Comparison of ENCODE assay signal across 29 cellular contexts in the genomic region with DNA sequence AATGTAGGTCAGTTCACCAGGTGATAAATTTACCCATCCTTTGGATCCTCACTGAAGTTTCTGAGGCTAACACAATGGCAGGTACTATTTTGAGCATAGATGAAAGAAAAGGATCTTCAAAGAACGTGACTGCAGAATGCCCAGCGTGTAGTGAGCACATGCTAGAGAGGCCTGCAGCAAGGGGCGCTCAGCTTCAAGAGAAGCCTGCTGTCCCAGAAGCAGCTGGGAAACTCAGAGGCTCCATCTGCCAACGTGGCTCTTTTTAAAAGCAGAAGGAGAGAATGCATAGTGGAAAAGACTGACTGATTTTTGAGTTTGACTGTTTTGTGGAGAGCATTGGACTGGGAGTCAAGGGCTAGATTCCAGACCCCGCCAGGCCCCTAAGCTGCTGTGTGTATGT.
"Had no signal": no experiment of that assay in that cellular context is flagged by ENCODE, and none has a peak within 500 bp of the region (broad histone marks: within the 10 kb centered on the region; RNA-seq: fewer than 3 reads in every experiment).

No MANE protein-coding gene starts in this region.

- H3K9me3 Mint-ChIP-seq: stimulated activated naive B cell treated with anti-CD40 and anti-IgM and Interleukin-4, amounts not matched to agents 10 μg/mL and 1 μg/mL and 100 μg/mL, for 72 hours had no signal

- H3K27me3 Mint-ChIP-seq: naive thymus-derived CD8-positive, alpha-beta T cell; stimulated activated naive B cell treated with anti-CD40 and anti-IgM and Interleukin-4, amounts not matched to agents 10 μg/mL and 1 μg/mL and 100 μg/mL, for 72 hours had no signal

- FAIRE-seq: kidney, pancreas, urothelium cell line had no signal

- H3K4me3 Mint-ChIP-seq: naive thymus-derived CD8-positive, alpha-beta T cell; nephron; neural crest cell; stimulated activated naive B cell treated with anti-CD40 and anti-IgM and Interleukin-4, amounts not matched to agents 10 μg/mL and 1 μg/mL and 100 μg/mL, for 72 hours had no signal

- H3K27ac Mint-ChIP-seq: naive thymus-derived CD8-positive, alpha-beta T cell; nephron; stimulated activated naive B cell treated with anti-CD40 and anti-IgM and Interleukin-4, amounts not matched to agents 10 μg/mL and 1 μg/mL and 100 μg/mL, for 72 hours had no signal

- H3K9me3 ChIP-seq: pancreas, prostate gland, testis, thyroid gland had no signal

- H3K4me3 ChIP-seq: left lung, lower lobe of right lung, pancreas, prostate gland, skin epidermis, stomach, testis, thyroid gland, upper lobe of right lung had no signal

- DNase-seq: hippocampal formation; kidney; left colon; left lung; lower lobe of right lung; mammary epithelial cell; mesenchymal stem cell; naive thymus-derived CD8-positive, alpha-beta T cell; nucleus accumbens; pancreas; posterior cingulate gyrus; retina; right cardiac atrium; stimulated activated CD4-positive, alpha-beta T cell treated with anti-CD3 and anti-CD28 coated beads, Interleukin-12 subunit alpha, Interleukin-12 subunit beta, amount 100 ng/mL, for 4 hours; stimulated activated CD4-positive, alpha-beta T cell treated with anti-CD3 and anti-CD28 coated beads, Interleukin-15, amount 100 ng/mL, for 24 hours; stimulated activated CD4-positive, alpha-beta T cell treated with anti-CD3 and anti-CD28 coated beads, Interleukin-2, amount 100 ng/mL, for 24 hours; stimulated activated CD4-positive, alpha-beta T cell treated with anti-CD3 and anti-CD28 coated beads, Interleukin-4, amount 100 ng/mL, for 1 hour; stimulated activated naive B cell treated with anti-CD40 and anti-IgM and Interleukin-4, amounts not matched to agents 10 μg/mL and 1 μg/mL and 100 μg/mL, for 72 hours; stimulated activated naive CD8-positive, alpha-beta T cell treated with anti-CD3 and anti-CD28 coated beads, Interleukin-15, Interleukin-2, amounts not matched to agents 100 U/mL and 50 U/mL, for 24 hours; stomach; testis; thyroid gland; trophoblast cell; upper lobe of right lung had no signal

- H3K36me3 ChIP-seq: left lung, lower lobe of right lung, pancreas, prostate gland, stomach, thyroid gland, upper lobe of right lung had no signal

- H3K27me3 ChIP-seq: left lung, pancreas, stomach, testis, thyroid gland, upper lobe of right lung had no signal

- H3K4me1 ChIP-seq: left lung, lower lobe of right lung, pancreas, prostate gland, stomach, testis, thyroid gland, upper lobe of right lung had no signal

- H3K27ac ChIP-seq: left lung, lower lobe of right lung, pancreas, prostate gland, skin epidermis, stomach, testis, thyroid gland, upper lobe of right lung had no signal

- H3K4me1 Mint-ChIP-seq: naive thymus-derived CD8-positive, alpha-beta T cell; nephron; neural crest cell had no signal
